Comparison of ENCODE assay signal across 10 cellular contexts in genomic region chr15:90037961-90038633, GRCh38. TPM values are rescaled to one million over a fixed set of nuclear protein-coding genes. Genes with fewer than 3 reads are reported as not detected.
DNase-seq lines count a peak whose midpoint lies in the region; ATAC-seq and TF ChIP-seq lines count a peak whose summit lies in the region.
"Had no signal": no experiment of that assay in that cellular context is flagged by ENCODE, and none has a peak within 500 bp of the region (broad histone marks: within the 10 kb centered on the region; RNA-seq: fewer than 3 reads in every experiment).

No MANE protein-coding gene starts in this region.

- H3K4me3 ChIP-seq in right lobe of liver = no peak overlapping the region
- H3K4me3 ChIP-seq in uterus = no peak overlapping the region

- no peaks in the 10 kb centered on the region for H3K27me3 ChIP-seq in right lobe of liver
- H3K27me3 ChIP-seq in uterus = no peaks in the 10 kb centered on the region

- CTCF ChIA-PET in RWPE1 (lab: Yijun Ruan, JAX) = no interaction called here

- no peaks in the 10 kb centered on the region for H3K36me3 ChIP-seq in right lobe of liver
- no peaks in the 10 kb centered on the region for H3K36me3 ChIP-seq in uterus

- no peaks in the 10 kb centered on the region for H3K9me3 ChIP-seq in right lobe of liver
- no peaks in the 10 kb centered on the region for H3K9me3 ChIP-seq in uterus

- H3K4me3 Mint-ChIP-seq in activated T-cell treated with anti-CD3 and anti-CD28 coated beads, Interleukin-2, amount 50 U/mL, for 24 hours = no peak overlapping the region

- H3K36me3 Mint-ChIP-seq in activated T-cell treated with anti-CD3 and anti-CD28 coated beads, Interleukin-2, amount 50 U/mL, for 24 hours (ENCODE audit: low read depth) = peaks cover 2% of the 10 kb centered on the region

- ATAC-seq in activated CD4-positive, CD25-positive, alpha-beta regulatory T cell treated with anti-CD3 and anti-CD28 coated beads, Interleukin-2, amount 50 U/mL, for 24 hours = peak; percentile 94 to 95
- ATAC-seq in HG03103 (IDR thresholded peaks at IDR 0.05; ENCODE audit: low read depth, unreplicated experiment) (peak; percentile 60), right lobe of liver (peak in 3 of 4 donors; percentile 0 to 42 (median 3))

- TF ChIP-seq CTCF in right lobe of liver (IDR thresholded peaks at IDR 0.05) (no peak), RWPE1 (conservative IDR thresholded peaks at IDR 0.05; ENCODE audit: low read depth) (no peak), uterus (IDR thresholded peaks at IDR 0.05) (no peak)

- no peaks in the 10 kb centered on the region for H3K9me3 Mint-ChIP-seq in activated T-cell treated with anti-CD3 and anti-CD28 coated beads, Interleukin-2, amount 50 U/mL, for 24 hours

- H3K27ac Mint-ChIP-seq in activated T-cell treated with anti-CD3 and anti-CD28 coated beads, Interleukin-2, amount 50 U/mL, for 24 hours = peak overlapping the region; percentile 93

- DNase-seq in activated CD4-positive, CD25-positive, alpha-beta regulatory T cell treated with anti-CD3 and anti-CD28 coated beads, Interleukin-2, amount 50 U/mL, for 72 hours = no peak
- peak; percentile 65 for DNase-seq in activated T-cell treated with anti-CD3 and anti-CD28 coated beads, Interleukin-2, amount 50 U/mL, for 24 hours
- DNase-seq in right lobe of liver = peak; percentile 20 to 54 (median 45)
- no peak for DNase-seq in RWPE1 (ENCODE audit: low spot score)
- DNase-seq in uterus = no peak
- DNase-seq in LoVo (ENCODE audit: low spot score) = no peak

- POLR2A ChIA-PET in RWPE1 (lab: Yijun Ruan, JAX; ENCODE audit: low non-redundant PET) = no interaction called here

- H3K4me1 ChIP-seq in right lobe of liver (peaks cover 0 to 56% (median 31%) of the 10 kb centered on the region in 4 donors), uterus (peaks cover 0 to 5% of the 10 kb centered on the region in 2 donors)
- H3K4me1 ChIP-seq: parathyroid adenoma had no signal

- no peaks in the 10 kb centered on the region for H3K27me3 Mint-ChIP-seq in activated T-cell treated with anti-CD3 and anti-CD28 coated beads, Interleukin-2, amount 50 U/mL, for 24 hours

- H3K27ac ChIP-seq in right lobe of liver (peak overlapping the region; percentile 14 to 87 (median 49)), RWPE1 (no peak overlapping the region), uterus (no peak overlapping the region)
- H3K27ac ChIP-seq: parathyroid adenoma, VCaP had no signal

- no peak for TF ChIP-seq POLR2A in right lobe of liver (IDR thresholded peaks at IDR 0.05)
- TF ChIP-seq POLR2A in uterus (IDR thresholded peaks at IDR 0.05) = no peak

- intact Hi-C loops in right lobe of liver (cut with DNase I) (no loop called here), uterus (cut with DNase I; ENCODE audit: low total_unique reads) (no loop called here)

- H3K4me1 Mint-ChIP-seq in activated T-cell treated with anti-CD3 and anti-CD28 coated beads, Interleukin-2, amount 50 U/mL, for 24 hours (ENCODE audit: low read depth) = peaks cover 74% of the 10 kb centered on the region

- 18% methylated on average over 8 of the region's 14 CpGs for WGBS in right lobe of liver (ENCODE audit: insufficient coverage, low coverage, low lambda C conversion rate, missing lambda C conversion rate)

RNA-seq across cellular contexts. Expression of gene ZNF710, which starts 37.0 kb away (rescaled TPM):
- total RNA-seq in right lobe of liver (10 to 100 TPM in 1 of 6 experiments, 1 to 10 TPM in 5; 4.7 to 17.1 (median 7.4) TPM), uterus (10 to 100 TPM in 2 of 4 donors, 1 to 10 TPM in 2; 2.3 to 22.2 (median 8.4) TPM)

Comparison
In these comparisons a context has a peak if more than half of its experiments do, and no peak if none do; other contexts are left out.
1. ATAC-seq: peak in every context shown above with its lines; median percentile 94 in activated CD4-positive, CD25-positive, alpha-beta regulatory T cell treated with anti-CD3 and anti-CD28 coated beads, Interleukin-2, amount 50 U/mL, for 24 hours; 60 in HG03103; 3 in right lobe of liver.
2. DNase-seq: peak in activated T-cell treated with anti-CD3 and anti-CD28 coated beads, Interleukin-2, amount 50 U/mL, for 24 hours (single experiment) and right lobe of liver (3 of 3); none in activated CD4-positive, CD25-positive, alpha-beta regulatory T cell treated with anti-CD3 and anti-CD28 coated beads, Interleukin-2, amount 50 U/mL, for 72 hours (single experiment), RWPE1 (single experiment), uterus (0 of 2) and LoVo (single experiment).
3. H3K27ac ChIP-seq: peak in right lobe of liver (3 of 3); none in RWPE1 (single experiment) and uterus (0 of 2).